Comparison of ENCODE assay signal across 1 cellular context in genomic region chr5:126788409-126788808, GRCh38.
A peak's percentile ranks its signal among the peaks of the same experiment; 100 is the strongest.
TF ChIP-seq lines count a peak whose summit lies in the region.

No MANE protein-coding gene starts in this region.

TF ChIP-seq in HepG2, 621 proteins besides CTCF, POLR2A, EP300 and RAD21 (continued from another document):
- peak; percentile 72 for TF ChIP-seq ZNF770 (CRISPR knock-in tag; IDR thresholded peaks at IDR 0.05)
- TF ChIP-seq GFI1 (CRISPR knock-in tag; IDR thresholded peaks at IDR 0.05; ENCODE audit: borderline replicate concordance), result 0 out of 2 replicates have a peak, but pooled peaks have one; percentile 24
- TF ChIP-seq JUNB (CRISPR knock-in tag; IDR thresholded peaks at IDR 0.05; ENCODE audit: borderline replicate concordance), result 0 out of 2 replicates have a peak, but pooled peaks have one; percentile 17
TF ChIP-seq in HepG2: peak in this region for 4; not testable (repeated sequence) for 617.
